13 cellular contexts compared by ENCODE assay signal in genomic region chr10:103619424-103620356, GRCh38.
DNase-seq lines count a peak whose midpoint lies in the region; ATAC-seq and TF ChIP-seq lines count a peak whose summit lies in the region.
"Had no signal": no experiment of that assay in that cellular context is flagged by ENCODE, and none has a peak within 500 bp of the region (broad histone marks: within the 10 kb centered on the region; RNA-seq: fewer than 3 reads in every experiment).

No MANE protein-coding gene starts in this region.

- H3K27ac Mint-ChIP-seq in H9 = peak overlapping the region in 2 of 3 experiments; percentile 49 to 83; a peak in 3 of 7 replicates
- H3K27ac Mint-ChIP-seq in natural killer cell treated with Interleukin-12 subunit alpha and Interleukin-12 subunit beta and Interleukin-15 and Interleukin-18, amount 100 ng/mL, for 72 hours = no peak overlapping the region

- no peak overlapping the region for H3K56ac ChIP-seq in H9 (ENCODE audit: insufficient read length, low read depth, low read length)

- no CpG with 5 or more reads among the region's 22 CpGs for WGBS in H9 (ENCODE audit: extremely low coverage, insufficient read length, low lambda C conversion rate)

- no peak overlapping the region for H3K14ac ChIP-seq in H9 (ENCODE audit: insufficient read depth, low read length)

- no peaks in the 10 kb centered on the region for H3K23me2 ChIP-seq in H9 (ENCODE audit: insufficient read length, low read depth, low read length, poor library complexity, severe bottlenecking)

- H3K9me3 ChIP-seq in H9 (ENCODE audit: control insufficient read depth, low read depth, low read length) = no peaks in the 10 kb centered on the region
- no peaks in the 10 kb centered on the region for H3K9me3 ChIP-seq in lower lobe of right lung
- no peaks in the 10 kb centered on the region for H3K9me3 ChIP-seq in stomach smooth muscle (ENCODE audit: control insufficient read depth in 2 of 2, low read length in 2 of 2)

- ATAC-seq in lower lobe of right lung (no peak), GM21529 (IDR thresholded peaks at IDR 0.05; ENCODE audit: unreplicated experiment) (no peak), HG02884 (IDR thresholded peaks at IDR 0.05; ENCODE audit: unreplicated experiment) (no peak)
- no peak for ATAC-seq in natural killer cell treated with Interleukin-12 subunit alpha and Interleukin-12 subunit beta and Interleukin-15 and Interleukin-18, amount 100 ng/mL, for 72 hours

- H2AK5ac ChIP-seq in H9 (ENCODE audit: insufficient read length, low read length) = no peak overlapping the region

- H3K9ac ChIP-seq in H9 (ENCODE audit: extremely low read depth, insufficient read length, low read length) = no peak overlapping the region
- H3K9ac ChIP-seq in stomach smooth muscle (ENCODE audit: low read length in 2 of 2) = peak overlapping the region in 1 of 2 donors; percentile 29

- H2BK20ac ChIP-seq in H9 (ENCODE audit: low read depth, low read length, poor library complexity, severe bottlenecking) = no peak overlapping the region

- no peak overlapping the region for H4K5ac ChIP-seq in H9 (ENCODE audit: insufficient read length, low read depth, low read length)

- no peak overlapping the region for H3K18ac ChIP-seq in H9 (ENCODE audit: insufficient read length, low read depth, low read length)

- H3K4ac ChIP-seq in H9 (ENCODE audit: low read depth, low read length) = no peak overlapping the region

- intact Hi-C loops in lower lobe of right lung (cut with DNase I) = loop anchor here (10.0 kb wide), 1 partner anchor 65 kb away; no protein-coding TSS in a partner anchor

- no peaks in the 10 kb centered on the region for H3K27me3 Mint-ChIP-seq in H9 (ENCODE audit: low read depth)
- H3K27me3 Mint-ChIP-seq in natural killer cell treated with Interleukin-12 subunit alpha and Interleukin-12 subunit beta and Interleukin-15 and Interleukin-18, amount 100 ng/mL, for 72 hours = no peaks in the 10 kb centered on the region

- H3K9me3 Mint-ChIP-seq in H9 = no peaks in the 10 kb centered on the region
- no peaks in the 10 kb centered on the region for H3K9me3 Mint-ChIP-seq in natural killer cell treated with Interleukin-12 subunit alpha and Interleukin-12 subunit beta and Interleukin-15 and Interleukin-18, amount 100 ng/mL, for 72 hours

- no peaks in the 10 kb centered on the region for H3K79me1 ChIP-seq in H9 (ENCODE audit: insufficient read depth, low read depth, low read length, poor library complexity, severe bottlenecking)

- no peak overlapping the region for H3K4me3 Mint-ChIP-seq in H9
- no peak overlapping the region for H3K4me3 Mint-ChIP-seq in natural killer cell treated with Interleukin-12 subunit alpha and Interleukin-12 subunit beta and Interleukin-15 and Interleukin-18, amount 100 ng/mL, for 72 hours

- peaks cover 0 to 4% (median 0%) of the 10 kb centered on the region in 3 experiments; a peak in 2 of 7 replicates for H3K36me3 Mint-ChIP-seq in H9 (ENCODE audit: insufficient read depth in 1 of 3, low read depth in 3 of 3)
- no peaks in the 10 kb centered on the region for H3K36me3 Mint-ChIP-seq in natural killer cell treated with Interleukin-12 subunit alpha and Interleukin-12 subunit beta and Interleukin-15 and Interleukin-18, amount 100 ng/mL, for 72 hours

- no peak overlapping the region for H2BK15ac ChIP-seq in H9 (ENCODE audit: low read depth, low read length)

- no peak overlapping the region for H3K4me2 ChIP-seq in H9 (ENCODE audit: insufficient read depth, insufficient read length, low read length)

- H3K4me3 ChIP-seq in lower lobe of right lung = no peak overlapping the region
- peak overlapping the region in 1 of 2 donors; percentile 29 for H3K4me3 ChIP-seq in stomach smooth muscle (ENCODE audit: low read length in 2 of 2)
- H3K4me3 ChIP-seq in brain microvascular endothelial cell (ENCODE audit: low read depth, low read length) = no peak overlapping the region

- H3K4me1 ChIP-seq in H9 (ENCODE audit: insufficient read depth, low read length) = peaks cover 2% of the 10 kb centered on the region; the same call in 1 of the 2 replicates
- H3K4me1 ChIP-seq in lower lobe of right lung = peaks cover 41% of the 10 kb centered on the region
- peaks cover 78% of the 10 kb centered on the region for H3K4me1 ChIP-seq in stomach smooth muscle (ENCODE audit: control insufficient read depth, insufficient read depth, low read length)

- H3K4me1 Mint-ChIP-seq in H9 = peaks cover 9 to 11% of the 10 kb centered on the region in 2 experiments
- H3K4me1 Mint-ChIP-seq in natural killer cell treated with Interleukin-12 subunit alpha and Interleukin-12 subunit beta and Interleukin-15 and Interleukin-18, amount 100 ng/mL, for 72 hours (ENCODE audit: low read depth in 2 of 2) = no peaks in the 10 kb centered on the region

- DNase-seq in H9 = no peak
- no peak for DNase-seq in lower lobe of right lung
- DNase-seq in natural killer cell treated with Interleukin-12 subunit alpha and Interleukin-12 subunit beta and Interleukin-15 and Interleukin-18, amount 100 ng/mL, for 72 hours (ENCODE audit: low spot score) = no peak
- no peak for DNase-seq in brain microvascular endothelial cell
- DNase-seq: activated gamma-delta T cell; central memory CD4-positive, alpha-beta T cell; DMS79 treated with DMSO at 0.1 percent for 48 hours; occipital lobe; stimulated activated CD4-positive, alpha-beta T cell treated with anti-CD3 and anti-CD28 coated beads, Interleukin-15, amount 100 ng/mL, for 24 hours had no signal

- no peak overlapping the region for H2AFZ ChIP-seq in H9 (ENCODE audit: low read length)

- H3T11ph ChIP-seq in H9 (ENCODE audit: low read length) = no peak overlapping the region

- no peaks in the 10 kb centered on the region for H3K79me2 ChIP-seq in H9 (ENCODE audit: insufficient read depth, low read length)

- H3K23ac ChIP-seq in H9 (ENCODE audit: insufficient read length, low read depth, low read length) = no peak overlapping the region

- H3K27ac ChIP-seq in H9 (ENCODE audit: insufficient read length, low read depth, low read length) (no peak overlapping the region), cingulate gyrus (ENCODE audit: low read depth, low read length) (peak overlapping the region; percentile 80), lower lobe of right lung (peak overlapping the region; percentile 56), stomach smooth muscle (ENCODE audit: low read length) (peak overlapping the region; percentile 62), brain microvascular endothelial cell (no peak overlapping the region)

- in situ Hi-C loops in brain microvascular endothelial cell (cut with HindIII; ENCODE audit: low pct_ligation_motif_present, low sequenced_read_pairs) = no loop called here

- no peak overlapping the region for H2BK5ac ChIP-seq in H9 (ENCODE audit: insufficient read length, low read length)

- no peak overlapping the region for H2BK120ac ChIP-seq in H9 (ENCODE audit: low read depth, low read length, poor library complexity, severe bottlenecking)

- no peak overlapping the region for H4K91ac ChIP-seq in H9 (ENCODE audit: insufficient read length, low read depth, low read length)

- H4K20me1 ChIP-seq in H9 (ENCODE audit: control insufficient read depth, insufficient read depth, insufficient read length) = no peaks in the 10 kb centered on the region

- TF ChIP-seq CTCF in H9 (conservative IDR thresholded peaks at IDR 0.05) (no peak), lower lobe of right lung (IDR thresholded peaks at IDR 0.05) (no peak), brain microvascular endothelial cell (IDR thresholded peaks at IDR 0.05; ENCODE audit: low read depth, low read length, missing control alignments) (no peak)

- H3K36me3 ChIP-seq in lower lobe of right lung (peaks cover 60% of the 10 kb centered on the region), stomach smooth muscle (ENCODE audit: control insufficient read depth in 2 of 2, insufficient read depth in 2 of 2, low read length in 2 of 2) (peaks cover 37 to 43% of the 10 kb centered on the region in 2 donors), brain microvascular endothelial cell (replicated peaks) (peaks cover 30% of the 10 kb centered on the region)

- no peaks in the 10 kb centered on the region for H3K27me3 ChIP-seq in H9 (ENCODE audit: insufficient read depth, low read length)
- H3K27me3 ChIP-seq in lower lobe of right lung (ENCODE audit: low read depth) = no peaks in the 10 kb centered on the region
- H3K27me3 ChIP-seq in stomach smooth muscle (ENCODE audit: control insufficient read depth in 1 of 2, insufficient read depth in 2 of 2, low read length in 2 of 2) = no peaks in the 10 kb centered on the region
- no peaks in the 10 kb centered on the region for H3K27me3 ChIP-seq in brain microvascular endothelial cell (replicated peaks)

- H4K8ac ChIP-seq in H9 (replicated peaks; ENCODE audit: insufficient read length, low read depth, low read length) = no peak overlapping the region

- H2BK12ac ChIP-seq in H9 (ENCODE audit: insufficient read length, low read depth, low read length) = no peak overlapping the region

Comparison
In these comparisons a context has a peak if more than half of its experiments do, and no peak if none do; other contexts are left out.
1. H3K27ac ChIP-seq: peak in cingulate gyrus (single experiment), lower lobe of right lung (single experiment) and stomach smooth muscle (single experiment); none in H9 (single experiment) and brain microvascular endothelial cell (single experiment).
2. H3K27ac Mint-ChIP-seq: peak in H9 (2 of 3); none in natural killer cell treated with Interleukin-12 subunit alpha and Interleukin-12 subunit beta and Interleukin-15 and Interleukin-18, amount 100 ng/mL, for 72 hours (0 of 2).